ENCODE assay signal across 8 cellular contexts in the genomic region with DNA sequence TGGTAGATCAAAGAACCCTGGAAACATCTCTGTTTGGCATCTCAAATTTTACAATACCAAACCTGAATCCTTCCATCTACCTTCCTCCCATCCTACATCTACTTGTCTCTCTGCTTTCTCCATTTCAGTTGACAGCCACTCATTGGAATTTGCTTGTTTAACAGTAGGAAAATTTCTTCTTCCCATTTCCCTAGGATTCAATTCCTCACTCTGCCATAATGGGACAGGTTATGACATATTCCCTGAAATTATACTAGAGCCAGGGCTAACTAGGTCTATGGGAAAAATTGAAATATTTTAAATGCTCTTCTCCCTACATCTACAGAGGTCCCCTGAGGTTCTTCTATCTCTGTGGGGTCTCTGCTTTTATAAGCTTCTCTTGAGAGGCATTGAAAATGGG.
"Had no signal": no experiment of that assay in that cellular context is flagged by ENCODE, and none has a peak within 500 bp of the region (broad histone marks: within the 10 kb centered on the region; RNA-seq: fewer than 3 reads in every experiment).

No MANE protein-coding gene starts in this region.

- H3K27ac ChIP-seq: GM23248 had no signal

- H3K4me2 ChIP-seq: GM23338 had no signal

- H3K9me3 ChIP-seq: HAP-1 had no signal

- H3K36me3 ChIP-seq: HAP-1 had no signal

- H3K4me3 ChIP-seq: GM23248, GM23338, HAP-1 had no signal

- H2AFZ ChIP-seq: GM23248, GM23338 had no signal

- H3K9ac ChIP-seq: GM23248 had no signal

- H3K4me1 Mint-ChIP-seq: GM23338, H9 had no signal

- H3K27ac Mint-ChIP-seq: GM23338, H9, HFFc6 had no signal

- H3K9me3 Mint-ChIP-seq: GM23338, HFFc6 had no signal

- H3K4me3 Mint-ChIP-seq: GM23338, H9, HFFc6 had no signal

- DNase-seq: GM23248, GOT3, H7, H9, HCEC 1CT, HFFc6 had no signal

- H3K4me1 ChIP-seq: HAP-1 had no signal
